Comparison of ENCODE assay signal across 8 cellular contexts in the genomic region with DNA sequence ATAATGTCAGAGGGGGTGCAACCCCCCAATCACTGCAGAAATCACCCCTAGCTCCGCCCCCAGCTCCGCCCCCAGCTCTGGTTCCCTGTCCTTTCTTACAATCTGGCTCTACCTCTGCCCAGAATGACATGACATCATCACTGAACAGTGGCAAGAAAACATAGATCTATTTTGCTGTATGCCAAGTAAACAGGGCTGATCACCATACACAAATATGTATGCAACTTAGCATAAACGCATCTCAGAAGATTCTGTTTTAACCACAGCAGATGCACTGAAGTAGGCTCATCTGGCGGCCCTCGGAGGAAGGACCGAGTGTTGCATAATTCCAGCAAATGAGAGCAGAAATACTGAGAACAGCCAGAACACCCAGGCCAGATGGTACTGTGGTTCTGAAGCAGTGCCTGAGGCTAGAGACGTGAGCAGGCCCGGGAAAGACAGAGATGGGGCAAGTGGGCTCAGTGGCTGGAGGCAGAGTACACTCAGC.
A peak's percentile ranks its signal among the peaks of the same experiment; 100 is the strongest.
DNase-seq lines count a peak whose midpoint lies in the region; ATAC-seq, FAIRE-seq and TF ChIP-seq lines count a peak whose summit lies in the region.

No MANE protein-coding gene starts in this region.

- peak overlapping the region; percentile 65 for H3K4me3 ChIP-seq in CD4-positive, CD25-positive, alpha-beta regulatory T cell (ENCODE audit: low read depth, low read length)
- H3K4me3 ChIP-seq in heart right ventricle = no peak overlapping the region

- TF ChIP-seq EP300 in Ishikawa (IDR thresholded peaks at IDR 0.05; ENCODE audit: borderline replicate concordance) = no peak

- peaks cover 79% of the 10 kb centered on the region for H3K4me1 ChIP-seq in CD4-positive, CD25-positive, alpha-beta regulatory T cell (ENCODE audit: control insufficient read depth, insufficient read depth, low read length, poor library complexity, severe bottlenecking)
- peaks cover 3 to 91% (median 56%) of the 10 kb centered on the region in 9 donors for H3K4me1 ChIP-seq in heart right ventricle

- H3K27me3 ChIP-seq in CD4-positive, CD25-positive, alpha-beta regulatory T cell (ENCODE audit: control insufficient read depth, insufficient read depth, low read length) = no peaks in the 10 kb centered on the region
- H3K27me3 ChIP-seq in heart right ventricle = no peaks in the 10 kb centered on the region

- no peaks in the 10 kb centered on the region for H3K9me3 ChIP-seq in CD4-positive, CD25-positive, alpha-beta regulatory T cell (ENCODE audit: control insufficient read depth in 2 of 2, low read length in 2 of 2)
- H3K9me3 ChIP-seq in heart right ventricle = no peaks in the 10 kb centered on the region

- DNase-seq in CD4-positive, CD25-positive, alpha-beta regulatory T cell = peak; percentile 42 to 78 (median 57)
- peak; percentile 31 for DNase-seq in activated T-cell treated with anti-CD3 and anti-CD28 coated beads, Interleukin-2, amount 50 U/mL, for 4 hours
- DNase-seq in heart right ventricle (peak in 1 of 2 donors; percentile 30), GM19238 (ENCODE audit: insufficient read length, low spot score) (no peak), ecto neural progenitor cell (ENCODE audit: low spot score) (no peak), RCC 7860 (ENCODE audit: low spot score) (no peak)
- peak in 1 of 2 donors; percentile 33 for DNase-seq in stimulated activated naive CD8-positive, alpha-beta T cell treated with anti-CD3 and anti-CD28 coated beads, Interleukin-15, amount 100 ng/mL, for 72 hours

- no peaks in the 10 kb centered on the region for H3K27me3 Mint-ChIP-seq in CD4-positive, CD25-positive, alpha-beta regulatory T cell
- H3K27me3 Mint-ChIP-seq in activated T-cell treated with anti-CD3 and anti-CD28 coated beads, Interleukin-2, amount 50 U/mL, for 4 hours (ENCODE audit: low read depth) = no peaks in the 10 kb centered on the region
- no peaks in the 10 kb centered on the region for H3K27me3 Mint-ChIP-seq in stimulated activated naive CD8-positive, alpha-beta T cell treated with anti-CD3 and anti-CD28 coated beads, Interleukin-15, amount 100 ng/mL, for 72 hours

- peak; percentile 74 to 77 for ATAC-seq in CD4-positive, CD25-positive, alpha-beta regulatory T cell (ENCODE audit: low read depth in 2 of 2)
- peak in 1 of 2 donors; percentile 8 for ATAC-seq in activated T-cell treated with anti-CD3 and anti-CD28 coated beads, Interleukin-2, amount 50 U/mL, for 4 hours
- peak; percentile 51 to 84 (median 68) for ATAC-seq in heart right ventricle
- ATAC-seq in stimulated activated naive CD8-positive, alpha-beta T cell treated with anti-CD3 and anti-CD28 coated beads, Interleukin-15, amount 100 ng/mL, for 72 hours = peak; percentile 16

- H3K27ac ChIP-seq in CD4-positive, CD25-positive, alpha-beta regulatory T cell (ENCODE audit: insufficient read depth, low read length, poor library complexity, severe bottlenecking) = peak overlapping the region; percentile 72
- H3K27ac ChIP-seq in heart right ventricle = peak overlapping the region in 5 of 10 donors; percentile 8 to 58 (median 32)

- peak overlapping the region; percentile 74 to 94 (median 91) for H3K27ac Mint-ChIP-seq in CD4-positive, CD25-positive, alpha-beta regulatory T cell
- H3K27ac Mint-ChIP-seq in stimulated activated naive CD8-positive, alpha-beta T cell treated with anti-CD3 and anti-CD28 coated beads, Interleukin-15, amount 100 ng/mL, for 72 hours = peak overlapping the region; percentile 96 to 99

- peaks cover 45 to 94% (median 73%) of the 10 kb centered on the region in 4 donors for H3K4me1 Mint-ChIP-seq in CD4-positive, CD25-positive, alpha-beta regulatory T cell
- H3K4me1 Mint-ChIP-seq in activated T-cell treated with anti-CD3 and anti-CD28 coated beads, Interleukin-2, amount 50 U/mL, for 4 hours (ENCODE audit: low read depth) = peaks cover 90% of the 10 kb centered on the region
- peaks cover 92% of the 10 kb centered on the region for H3K4me1 Mint-ChIP-seq in stimulated activated naive CD8-positive, alpha-beta T cell treated with anti-CD3 and anti-CD28 coated beads, Interleukin-15, amount 100 ng/mL, for 72 hours

- peak overlapping the region; percentile 72 to 83 (median 80) for H3K4me3 Mint-ChIP-seq in CD4-positive, CD25-positive, alpha-beta regulatory T cell
- no peak overlapping the region for H3K4me3 Mint-ChIP-seq in activated T-cell treated with anti-CD3 and anti-CD28 coated beads, Interleukin-2, amount 50 U/mL, for 4 hours
- H3K4me3 Mint-ChIP-seq in stimulated activated naive CD8-positive, alpha-beta T cell treated with anti-CD3 and anti-CD28 coated beads, Interleukin-15, amount 100 ng/mL, for 72 hours = peak overlapping the region; percentile 66

- H3K36me3 Mint-ChIP-seq in CD4-positive, CD25-positive, alpha-beta regulatory T cell = peaks cover 32% of the 10 kb centered on the region
- peaks cover 39% of the 10 kb centered on the region for H3K36me3 Mint-ChIP-seq in activated T-cell treated with anti-CD3 and anti-CD28 coated beads, Interleukin-2, amount 50 U/mL, for 4 hours (ENCODE audit: insufficient read depth)

- 70 to 80% methylated on average over 8 of the region's 8 CpGs for WGBS in heart right ventricle, 2 donors

- intact Hi-C loops in heart right ventricle (cut with DNase I) = no loop called here

- TF ChIP-seq RAD21 in Ishikawa (IDR thresholded peaks at IDR 0.05; ENCODE audit: low read depth) = no peak

- H3K9me3 Mint-ChIP-seq in CD4-positive, CD25-positive, alpha-beta regulatory T cell = peaks cover 0 to 5% (median 0%) of the 10 kb centered on the region in 7 donors
- peaks cover 7% of the 10 kb centered on the region for H3K9me3 Mint-ChIP-seq in activated T-cell treated with anti-CD3 and anti-CD28 coated beads, Interleukin-2, amount 50 U/mL, for 4 hours
- H3K9me3 Mint-ChIP-seq in stimulated activated naive CD8-positive, alpha-beta T cell treated with anti-CD3 and anti-CD28 coated beads, Interleukin-15, amount 100 ng/mL, for 72 hours = peaks cover 13 to 14% of the 10 kb centered on the region in 2 donors

- no peak for TF ChIP-seq CTCF in heart right ventricle (IDR thresholded peaks at IDR 0.05)

- no peak for FAIRE-seq in RCC 7860 (lab: Jason Lieb, UNC)

- H3K36me3 ChIP-seq in CD4-positive, CD25-positive, alpha-beta regulatory T cell (ENCODE audit: control insufficient read depth, insufficient read depth, low read length) = peaks cover 11% of the 10 kb centered on the region
- H3K36me3 ChIP-seq in heart right ventricle = peaks cover 0 to 25% (median 0%) of the 10 kb centered on the region in 9 donors

TF ChIP-seq in Ishikawa, 13 proteins besides CTCF, POLR2A, EP300 and RAD21:
- TF ChIP-seq ZBTB7A (IDR thresholded peaks at IDR 0.05; ENCODE audit: low read depth) (no peak), NFIC (IDR thresholded peaks at IDR 0.05) (no peak), CEBPB (IDR thresholded peaks at IDR 0.05) (peak; percentile 44; the same call in 1 of the 2 replicates), TAF1 (IDR thresholded peaks at IDR 0.05; ENCODE audit: low read depth) (no peak), YY1 (IDR thresholded peaks at IDR 0.05; ENCODE audit: low read depth) (no peak)
- TF ChIP-seq, protein P1, sequence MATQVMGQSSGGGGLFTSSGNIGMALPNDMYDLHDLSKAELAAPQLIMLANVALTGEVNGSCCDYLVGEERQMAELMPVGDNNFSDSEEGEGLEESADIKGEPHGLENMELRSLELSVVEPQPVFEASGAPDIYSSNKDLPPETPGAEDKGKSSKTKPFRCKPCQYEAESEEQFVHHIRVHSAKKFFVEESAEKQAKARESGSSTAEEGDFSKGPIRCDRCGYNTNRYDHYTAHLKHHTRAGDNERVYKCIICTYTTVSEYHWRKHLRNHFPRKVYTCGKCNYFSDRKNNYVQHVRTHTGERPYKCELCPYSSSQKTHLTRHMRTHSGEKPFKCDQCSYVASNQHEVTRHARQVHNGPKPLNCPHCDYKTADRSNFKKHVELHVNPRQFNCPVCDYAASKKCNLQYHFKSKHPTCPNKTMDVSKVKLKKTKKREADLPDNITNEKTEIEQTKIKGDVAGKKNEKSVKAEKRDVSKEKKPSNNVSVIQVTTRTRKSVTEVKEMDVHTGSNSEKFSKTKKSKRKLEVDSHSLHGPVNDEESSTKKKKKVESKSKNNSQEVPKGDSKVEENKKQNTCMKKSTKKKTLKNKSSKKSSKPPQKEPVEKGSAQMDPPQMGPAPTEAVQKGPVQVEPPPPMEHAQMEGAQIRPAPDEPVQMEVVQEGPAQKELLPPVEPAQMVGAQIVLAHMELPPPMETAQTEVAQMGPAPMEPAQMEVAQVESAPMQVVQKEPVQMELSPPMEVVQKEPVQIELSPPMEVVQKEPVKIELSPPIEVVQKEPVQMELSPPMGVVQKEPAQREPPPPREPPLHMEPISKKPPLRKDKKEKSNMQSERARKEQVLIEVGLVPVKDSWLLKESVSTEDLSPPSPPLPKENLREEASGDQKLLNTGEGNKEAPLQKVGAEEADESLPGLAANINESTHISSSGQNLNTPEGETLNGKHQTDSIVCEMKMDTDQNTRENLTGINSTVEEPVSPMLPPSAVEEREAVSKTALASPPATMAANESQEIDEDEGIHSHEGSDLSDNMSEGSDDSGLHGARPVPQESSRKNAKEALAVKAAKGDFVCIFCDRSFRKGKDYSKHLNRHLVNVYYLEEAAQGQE (IDR thresholded peaks at IDR 0.05; ENCODE audit: low read depth) = no peak

Comparison
In these comparisons a context has a peak if more than half of its experiments do, and no peak if none do; other contexts are left out.
1. DNase-seq: peak in CD4-positive, CD25-positive, alpha-beta regulatory T cell (3 of 3) and activated T-cell treated with anti-CD3 and anti-CD28 coated beads, Interleukin-2, amount 50 U/mL, for 4 hours (single experiment); none in GM19238 (single experiment), ecto neural progenitor cell (single experiment) and RCC 7860 (single experiment).